In the genomic region with DNA sequence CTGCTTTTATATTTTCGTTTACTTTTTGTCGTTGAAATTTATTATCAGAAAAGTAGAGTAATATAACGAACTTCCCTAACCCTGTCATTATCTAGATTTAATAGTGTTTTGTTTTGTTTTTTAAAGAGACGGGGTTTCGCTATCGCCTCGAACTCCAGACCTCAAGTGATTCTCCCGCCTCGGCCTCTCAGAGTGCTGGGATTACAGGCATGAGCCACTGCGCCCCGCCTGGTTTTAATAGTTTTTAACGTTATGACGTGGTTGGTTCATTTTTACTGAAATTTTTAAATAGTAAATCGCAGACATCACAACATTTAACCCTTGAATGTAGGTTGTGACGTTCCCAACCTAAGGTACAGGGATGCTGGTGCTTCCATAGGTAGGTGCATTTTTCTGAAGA, we compare ENCODE assay signal across 7 cellular contexts. TPM values are rescaled to one million over a fixed set of nuclear protein-coding genes. Genes with fewer than 3 reads are reported as not detected.
DNase-seq lines count a peak whose midpoint lies in the region; ATAC-seq and TF ChIP-seq lines count a peak whose summit lies in the region.

No MANE protein-coding gene starts in this region.

- H4K20me1 ChIP-seq in osteoblast (ENCODE audit: insufficient read depth, low read length) = peaks cover 30% of the 10 kb centered on the region

- H3K79me2 ChIP-seq in osteoblast (ENCODE audit: insufficient read depth, low read length) = peaks cover 55% of the 10 kb centered on the region

- H3K4me1 ChIP-seq in HUES48 (ENCODE audit: control insufficient read depth, insufficient read depth, low read length) (peaks cover 22% of the 10 kb centered on the region), osteoblast (ENCODE audit: insufficient read depth, low read length) (peaks cover 33% of the 10 kb centered on the region)

- H3K4me3 ChIP-seq in HUES48 (ENCODE audit: low read depth, low read length) (peak overlapping the region; percentile 97), epithelial cell of proximal tubule (ENCODE audit: low read depth, low read length) (peak overlapping the region; percentile 94), osteoblast (ENCODE audit: insufficient read depth, low read length) (peak overlapping the region; percentile 95)

- DNase-seq in epithelial cell of proximal tubule (ENCODE audit: low read depth) = no peak
- no peak for DNase-seq in osteoblast (ENCODE audit: insufficient read length, low spot score, missing footprints)
- no peak for DNase-seq in NCI-H774 (lab: John Stamatoyannopoulos, UW)
- no peak for DNase-seq in activated CD8-positive, alpha-beta memory T cell treated with anti-CD3 and anti-CD28 coated beads, Interleukin-2, amount 50 U/mL, for 4 hours

- no peaks in the 10 kb centered on the region for H3K9me3 ChIP-seq in HUES48 (ENCODE audit: control insufficient read depth, insufficient read depth, low read length)
- no peaks in the 10 kb centered on the region for H3K9me3 ChIP-seq in osteoblast (ENCODE audit: low read depth, low read length)

- H3K36me3 ChIP-seq in HUES48 (ENCODE audit: control insufficient read depth, insufficient read depth, low read length) = peaks cover 38% of the 10 kb centered on the region
- H3K36me3 ChIP-seq in osteoblast (ENCODE audit: insufficient read depth, low read length) = peaks cover 31% of the 10 kb centered on the region

- peak overlapping the region; percentile 98 for H2AFZ ChIP-seq in osteoblast (ENCODE audit: low read length)

- peak overlapping the region; percentile 96 for H3K4me2 ChIP-seq in osteoblast (ENCODE audit: insufficient read depth, low read length)

- peak overlapping the region; percentile 81 for H3K9ac ChIP-seq in HUES48 (ENCODE audit: low read depth, low read length)

- H3K27me3 ChIP-seq in HUES48 (ENCODE audit: control insufficient read depth, insufficient read depth, low read length) (no peaks in the 10 kb centered on the region), osteoblast (ENCODE audit: insufficient read depth, low read length) (no peaks in the 10 kb centered on the region)

- H3K27ac ChIP-seq in HUES48 (ENCODE audit: low read depth, low read length) (peak overlapping the region; percentile 95), VCaP (peak overlapping the region; percentile 98), osteoblast (ENCODE audit: low read depth, low read length) (peak overlapping the region; percentile 93)

- TF ChIP-seq CTCF in VCaP (conservative IDR thresholded peaks at IDR 0.05) (no peak), epithelial cell of proximal tubule (conservative IDR thresholded peaks at IDR 0.05; ENCODE audit: low read depth, low read length) (no peak), osteoblast (IDR thresholded peaks at IDR 0.05; ENCODE audit: extremely low read depth, low read depth, low read length) (no peak)

- no peak for ATAC-seq in GM21515 (IDR thresholded peaks at IDR 0.05; ENCODE audit: unreplicated experiment)

RNA-seq across cellular contexts. Expression of a gene that starts 1.0 kb away (rescaled TPM):
- 74.8 and 79.6 TPM in 2 replicates for total RNA-seq in epithelial cell of proximal tubule
- 56.0 and 68.4 TPM in 2 replicates for total RNA-seq in osteoblast

RNA-seq across cellular contexts. Expression of a gene that starts 17.1 kb away (rescaled TPM):
- total RNA-seq in epithelial cell of proximal tubule (not detected in 2 replicates), osteoblast (under 0.01 TPM in 2 replicates)

RNA-seq across cellular contexts. Expression of a gene that starts 32.5 kb away (rescaled TPM):
- total RNA-seq in epithelial cell of proximal tubule (9.9 and 22.3 TPM in 2 replicates), osteoblast (8.0 and 9.7 TPM in 2 replicates)

RNA-seq across cellular contexts. Expression of a gene that starts 32.7 kb away (rescaled TPM):
- total RNA-seq in epithelial cell of proximal tubule (76.0 and 90.9 TPM in 2 replicates), osteoblast (21.4 and 23.0 TPM in 2 replicates)
